19 cellular contexts compared by ENCODE assay signal in genomic region chr6:163520956-163521355, GRCh38.
DNase-seq lines count a peak whose midpoint lies in the region; ATAC-seq, FAIRE-seq and TF ChIP-seq lines count a peak whose summit lies in the region.
"Had no signal": no experiment of that assay in that cellular context is flagged by ENCODE, and none has a peak within 500 bp of the region (broad histone marks: within the 10 kb centered on the region; RNA-seq: fewer than 3 reads in every experiment).

No MANE protein-coding gene starts in this region.

- H3F3A ChIP-seq in neural cell (ENCODE audit: insufficient read depth, low read length, poor library complexity, severe bottlenecking), result no peaks in the 10 kb centered on the region

- H3K9me3 Mint-ChIP-seq in astrocyte (ENCODE audit: unreplicated experiment) (no peaks in the 10 kb centered on the region), endothelial cell (ENCODE audit: unreplicated experiment) (no peaks in the 10 kb centered on the region)
- H3K9me3 Mint-ChIP-seq: CD4-positive, alpha-beta memory T cell; GM23338; H9 had no signal

- H3K4me1 ChIP-seq in astrocyte (ENCODE audit: insufficient read depth, low read length) (peaks cover 14% of the 10 kb centered on the region), gastrocnemius medialis (peaks cover 72 to 84% of the 10 kb centered on the region in 2 donors), OCI-LY7 (ENCODE audit: insufficient read depth, low read length, poor library complexity, severe bottlenecking) (no peaks in the 10 kb centered on the region)

- intact Hi-C loops in gastrocnemius medialis (cut with DNase I; ENCODE audit: low total_unique reads) (no loop called here), OCI-LY7 (cut with micrococcal nuclease; ENCODE audit: unreplicated experiment) (no loop called here)

- H3K79me2 ChIP-seq in astrocyte (ENCODE audit: insufficient read depth, low read length), result peaks cover 98% of the 10 kb centered on the region
- peaks cover 95% of the 10 kb centered on the region for H3K79me2 ChIP-seq in neural cell (replicated peaks; ENCODE audit: insufficient read depth, low read length)
- no peaks in the 10 kb centered on the region for H3K79me2 ChIP-seq in OCI-LY7 (ENCODE audit: insufficient read depth, low read depth, low read length)

- POLR2A ChIA-PET in OCI-LY7 (lab: Charles Lee), result interaction anchor here (0.6 kb wide), 1 partner anchor 10 kb away, joined by 3 read pairs; no protein-coding TSS in a partner anchor

- H3K4me3 Mint-ChIP-seq in astrocyte (ENCODE audit: unreplicated experiment) (no peak overlapping the region), endothelial cell (ENCODE audit: unreplicated experiment) (no peak overlapping the region)
- H3K4me3 Mint-ChIP-seq: CD4-positive, alpha-beta memory T cell; GM23338; H9 had no signal

- peaks cover 36% of the 10 kb centered on the region for H3K4me1 Mint-ChIP-seq in astrocyte (ENCODE audit: low read depth, unreplicated experiment)
- H3K4me1 Mint-ChIP-seq in endothelial cell (ENCODE audit: unreplicated experiment), result peaks cover 33% of the 10 kb centered on the region

- H3K4me2 ChIP-seq in astrocyte (ENCODE audit: low read length) (no peak overlapping the region), neural cell (ENCODE audit: low read length) (peak overlapping the region; percentile 26), OCI-LY7 (ENCODE audit: low read length) (no peak overlapping the region)
- H3K4me2 ChIP-seq: GM23338 had no signal

- no peaks in the 10 kb centered on the region for H3K27me3 Mint-ChIP-seq in astrocyte (ENCODE audit: low read depth, unreplicated experiment)
- peaks cover 2% of the 10 kb centered on the region for H3K27me3 Mint-ChIP-seq in endothelial cell (ENCODE audit: unreplicated experiment)
- H3K27me3 Mint-ChIP-seq: CD4-positive, alpha-beta memory T cell had no signal

- no peak overlapping the region for H3K27ac Mint-ChIP-seq in astrocyte (ENCODE audit: unreplicated experiment)
- no peak overlapping the region for H3K27ac Mint-ChIP-seq in endothelial cell (ENCODE audit: unreplicated experiment)
- H3K27ac Mint-ChIP-seq: CD4-positive, alpha-beta memory T cell; GM23338 had no signal

- TF ChIP-seq CTCF in astrocyte (IDR thresholded peaks at IDR 0.05; ENCODE audit: insufficient read depth, low read depth, low read length) (no peak), bronchial epithelial cell (IDR thresholded peaks at IDR 0.05; ENCODE audit: insufficient read depth, low read length, severe bottlenecking) (no peak), neural cell (IDR thresholded peaks at IDR 0.05; ENCODE audit: poor library complexity, severe bottlenecking) (no peak), gastrocnemius medialis (IDR thresholded peaks at IDR 0.05 in 4 of 5, conservative IDR thresholded peaks at IDR 0.05 in 1 of 5) (no peak), endothelial cell (IDR thresholded peaks at IDR 0.05; ENCODE audit: unreplicated experiment) (no peak), OCI-LY7 (conservative IDR thresholded peaks at IDR 0.05; ENCODE audit: low read length) (no peak)

- no TSS peak for BruUV-seq in OCI-LY7 (replicated peaks; lab: Mats Ljungman, UMichigan)

- no peak overlapping the region for H3K9ac ChIP-seq in astrocyte (ENCODE audit: low read length)
- H3K9ac ChIP-seq in neural cell (ENCODE audit: low read length), result no peak overlapping the region

- no peak for ATAC-seq in gastrocnemius medialis
- ATAC-seq: GM12878, GM23338, HCT116 had no signal

- H3K27ac ChIP-seq in astrocyte (ENCODE audit: low read depth, low read length), result peak overlapping the region; percentile 27
- no peak overlapping the region for H3K27ac ChIP-seq in neural cell (ENCODE audit: low read length)
- peak overlapping the region; percentile 75 to 85 (median 82) for H3K27ac ChIP-seq in gastrocnemius medialis
- H3K27ac ChIP-seq in OCI-LY7 (ENCODE audit: low read depth, low read length, poor library complexity, severe bottlenecking), result no peak overlapping the region

- CTCF ChIA-PET in OCI-LY7 (lab: Charles Lee; ENCODE audit: unreplicated experiment), result no interaction called here

- H3K9me2 ChIP-seq in neural cell (ENCODE audit: insufficient read depth, low read length), result no peaks in the 10 kb centered on the region
- no peaks in the 10 kb centered on the region for H3K9me2 ChIP-seq in OCI-LY7 (ENCODE audit: insufficient read depth, low read length)

- in situ Hi-C loops in gastrocnemius medialis (cut with MboI; ENCODE audit: low sequenced_read_pairs in 4 of 4), result no loop called here
- in situ Hi-C loops in G401 (cut with HindIII; ENCODE audit: low sequenced_read_pairs), result no loop called here

- FAIRE-seq in astrocyte (lab: Jason Lieb, UNC), result no peak
- no peak for FAIRE-seq in bronchial epithelial cell (lab: Jason Lieb, UNC)
- FAIRE-seq: GM12878, GM19239 had no signal

- H3K36me3 Mint-ChIP-seq in astrocyte (ENCODE audit: low read depth, unreplicated experiment) (peaks cover 7% of the 10 kb centered on the region), endothelial cell (ENCODE audit: low read depth, unreplicated experiment) (no peaks in the 10 kb centered on the region)

- H3K27me3 ChIP-seq in astrocyte (ENCODE audit: insufficient read depth, low read length), result no peaks in the 10 kb centered on the region
- no peaks in the 10 kb centered on the region for H3K27me3 ChIP-seq in bronchial epithelial cell (ENCODE audit: control insufficient read depth, insufficient read depth, low read length)
- no peaks in the 10 kb centered on the region for H3K27me3 ChIP-seq in neural cell (ENCODE audit: insufficient read depth, low read depth, low read length)
- no peaks in the 10 kb centered on the region for H3K27me3 ChIP-seq in gastrocnemius medialis

- no peak for TF ChIP-seq POLR2A in gastrocnemius medialis (IDR thresholded peaks at IDR 0.05)

- no peaks in the 10 kb centered on the region for H3K9me3 ChIP-seq in astrocyte (ENCODE audit: insufficient read depth, low read depth, low read length)
- H3K9me3 ChIP-seq in neural cell (ENCODE audit: low read length), result no peaks in the 10 kb centered on the region
- no peaks in the 10 kb centered on the region for H3K9me3 ChIP-seq in gastrocnemius medialis
- no peaks in the 10 kb centered on the region for H3K9me3 ChIP-seq in OCI-LY7 (ENCODE audit: low read length)
- H3K9me3 ChIP-seq: Caco-2 had no signal

- H3K4me3 ChIP-seq in astrocyte (ENCODE audit: insufficient read depth, low read depth, low read length) (no peak overlapping the region), bronchial epithelial cell (ENCODE audit: low read depth, low read length) (no peak overlapping the region), neural cell (ENCODE audit: low read length) (no peak overlapping the region), gastrocnemius medialis (no peak overlapping the region), OCI-LY7 (ENCODE audit: low read depth, low read length, poor library complexity, severe bottlenecking) (no peak overlapping the region)
- H3K4me3 ChIP-seq: GM12878, GM23338 had no signal

- TF ChIP-seq EP300 in neural cell (conservative IDR thresholded peaks at IDR 0.05; ENCODE audit: poor library complexity, severe bottlenecking), result no peak

- no peak overlapping the region for H2AFZ ChIP-seq in astrocyte (ENCODE audit: low read depth, low read length)
- no peak overlapping the region for H2AFZ ChIP-seq in neural cell (ENCODE audit: low read depth, low read length)
- no peak overlapping the region for H2AFZ ChIP-seq in OCI-LY7 (ENCODE audit: low read length)
- H2AFZ ChIP-seq: GM23338 had no signal

- H3K36me3 ChIP-seq in astrocyte (ENCODE audit: insufficient read depth, low read length) (no peaks in the 10 kb centered on the region), bronchial epithelial cell (ENCODE audit: control insufficient read depth, insufficient read depth, low read length) (no peaks in the 10 kb centered on the region), neural cell (ENCODE audit: insufficient read depth, low read length) (no peaks in the 10 kb centered on the region), gastrocnemius medialis (no peaks in the 10 kb centered on the region), OCI-LY7 (ENCODE audit: insufficient read depth, low read length) (no peaks in the 10 kb centered on the region)

- TF ChIP-seq RAD21 in neural cell (conservative IDR thresholded peaks at IDR 0.05), result no peak

- H4K20me1 ChIP-seq in astrocyte (ENCODE audit: insufficient read depth, low read length) (peaks cover 31% of the 10 kb centered on the region), neural cell (ENCODE audit: insufficient read depth) (no peaks in the 10 kb centered on the region), OCI-LY7 (ENCODE audit: insufficient read depth, low read length) (peaks cover 5% of the 10 kb centered on the region; the same call in 1 of the 2 replicates)

- DNase-seq in astrocyte (ENCODE audit: low read depth), result peak; percentile 48
- DNase-seq in bronchial epithelial cell (ENCODE audit: low read depth), result peak; percentile 13
- no peak for DNase-seq in gastrocnemius medialis
- no peak for DNase-seq in endothelial cell (ENCODE audit: low spot score)
- DNase-seq in G401 (ENCODE audit: low spot score), result no peak
- DNase-seq in OCI-LY7 (ENCODE audit: low spot score), result no peak
- no peak for DNase-seq in COLO829 (ENCODE audit: low spot score)
- DNase-seq: C1 segment of cervical spinal cord; Caco-2; CD4-positive, alpha-beta memory T cell; DMS153; DND-41; GDM1; H9 had no signal

TF ChIP-seq in neural cell, 6 proteins besides CTCF, POLR2A, EP300 and RAD21:
- no peak for TF ChIP-seq MXI1 (conservative IDR thresholded peaks at IDR 0.05; ENCODE audit: poor library complexity, severe bottlenecking)

Comparison
In these comparisons a context has a peak if more than half of its experiments do, and no peak if none do; other contexts are left out.
1. DNase-seq: peak in astrocyte (single experiment) and bronchial epithelial cell (single experiment); none in gastrocnemius medialis (0 of 2), endothelial cell (single experiment), G401 (single experiment), OCI-LY7 (single experiment) and COLO829 (single experiment).
2. H3K27ac ChIP-seq: peak in astrocyte (single experiment) and gastrocnemius medialis (4 of 4); none in neural cell (single experiment) and OCI-LY7 (single experiment).